In the genomic region with DNA sequence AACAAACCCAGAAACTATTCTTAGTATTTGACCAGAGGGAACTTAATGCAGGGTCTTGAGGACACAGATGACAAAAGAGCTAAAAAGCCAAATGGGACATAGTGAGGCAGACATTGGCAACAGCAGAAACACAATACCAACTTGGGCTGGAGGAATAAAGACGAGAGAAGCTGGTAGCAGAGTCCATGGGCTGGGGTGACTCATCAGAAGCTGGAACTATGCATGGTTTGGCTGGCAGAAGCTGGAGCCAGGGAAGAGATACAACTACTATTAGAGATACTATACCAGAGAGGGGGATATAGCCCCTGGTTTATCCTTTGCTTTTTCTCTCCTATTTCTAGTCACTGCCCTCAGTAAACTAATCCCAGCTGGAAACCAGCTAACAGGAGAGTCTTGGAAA, we compare ENCODE assay signal across 15 cellular contexts. TPM values are rescaled to one million over a fixed set of nuclear protein-coding genes. Genes with fewer than 3 reads are reported as not detected.
DNase-seq lines count a peak whose midpoint lies in the region; ATAC-seq, FAIRE-seq and TF ChIP-seq lines count a peak whose summit lies in the region.
"Had no signal": no experiment of that assay in that cellular context is flagged by ENCODE, and none has a peak within 500 bp of the region (broad histone marks: within the 10 kb centered on the region; RNA-seq: fewer than 3 reads in every experiment).

No MANE protein-coding gene starts in this region.

- no peaks in the 10 kb centered on the region for H3K9me3 Mint-ChIP-seq in activated naive CD8-positive, alpha-beta T cell treated with anti-CD3 and anti-CD28 coated beads, Interleukin-2, amount 50 U/mL, for 24 hours
- H3K9me3 Mint-ChIP-seq: activated T-helper 17 cell treated with anti-CD3 and anti-CD28 coated beads, Interleukin-2, amount 50 U/mL, for 72 hours had no signal

- no peak for ATAC-seq in activated naive CD8-positive, alpha-beta T cell treated with anti-CD3 and anti-CD28 coated beads, Interleukin-2, amount 50 U/mL, for 24 hours
- ATAC-seq in GM18505 (IDR thresholded peaks at IDR 0.05; ENCODE audit: unreplicated experiment): no peak
- ATAC-seq: activated T-helper 17 cell treated with anti-CD3 and anti-CD28 coated beads, Interleukin-2, amount 50 U/mL, for 72 hours had no signal

- H3K36me3 ChIP-seq in bronchial epithelial cell (ENCODE audit: control insufficient read depth, insufficient read depth, low read length): no peaks in the 10 kb centered on the region

- TF ChIP-seq CTCF in AG10803 (conservative IDR thresholded peaks at IDR 0.05; ENCODE audit: low read length) (no peak), bronchial epithelial cell (IDR thresholded peaks at IDR 0.05; ENCODE audit: insufficient read depth, low read length, severe bottlenecking) (no peak)

- no peak overlapping the region for H3K4me3 Mint-ChIP-seq in activated naive CD8-positive, alpha-beta T cell treated with anti-CD3 and anti-CD28 coated beads, Interleukin-2, amount 50 U/mL, for 24 hours
- H3K4me3 Mint-ChIP-seq: activated T-helper 17 cell treated with anti-CD3 and anti-CD28 coated beads, Interleukin-2, amount 50 U/mL, for 72 hours had no signal

- TF ChIP-seq POLR2A in GM18505 (IDR thresholded peaks at IDR 0.05; ENCODE audit: borderline replicate concordance, extremely low read depth, insufficient read depth, insufficient read length): no peak

- DNase-seq in AG10803 (ENCODE audit: low read depth) (peak; percentile 47), M059J (ENCODE audit: low read depth) (peak; percentile 82), bronchial epithelial cell (ENCODE audit: low read depth) (peak; percentile 43), kidney glomerular epithelial cell (lab: John Stamatoyannopoulos, UW) (peak; percentile 64), SKM-1 (lab: John Stamatoyannopoulos, UW; ENCODE audit: unreplicated experiment) (no peak)
- DNase-seq in stimulated activated naive CD4-positive, alpha-beta T cell treated with Interleukin-2 at 50 U/mL for 16 hours (lab: John Stamatoyannopoulos, UW): no peak
- no peak for DNase-seq in activated naive CD8-positive, alpha-beta T cell treated with anti-CD3 and anti-CD28 coated beads, Interleukin-2, amount 50 U/mL, for 24 hours
- DNase-seq: activated CD8-positive, alpha-beta memory T cell treated with anti-CD3 and anti-CD28 coated beads for 24 hours; dorsolateral prefrontal cortex; NCI-H1105; stimulated activated CD4-positive, alpha-beta T cell treated with anti-CD3 and anti-CD28 coated beads, Interleukin-4, amount 100 ng/mL, for 4 hours had no signal

- H3K27me3 ChIP-seq in bronchial epithelial cell (ENCODE audit: control insufficient read depth, insufficient read depth, low read length): no peaks in the 10 kb centered on the region
- H3K27me3 ChIP-seq: dorsolateral prefrontal cortex had no signal

- H3K36me3 Mint-ChIP-seq in activated naive CD8-positive, alpha-beta T cell treated with anti-CD3 and anti-CD28 coated beads, Interleukin-2, amount 50 U/mL, for 24 hours (ENCODE audit: low read depth): no peaks in the 10 kb centered on the region

- H3K4me3 ChIP-seq in AG10803 (ENCODE audit: low read length): no peak overlapping the region
- no peak overlapping the region for H3K4me3 ChIP-seq in bronchial epithelial cell (ENCODE audit: low read depth, low read length)
- H3K4me3 ChIP-seq: dorsolateral prefrontal cortex had no signal

- H3K27ac Mint-ChIP-seq in activated naive CD8-positive, alpha-beta T cell treated with anti-CD3 and anti-CD28 coated beads, Interleukin-2, amount 50 U/mL, for 24 hours: no peak overlapping the region
- H3K27ac Mint-ChIP-seq: activated T-helper 17 cell treated with anti-CD3 and anti-CD28 coated beads, Interleukin-2, amount 50 U/mL, for 72 hours had no signal

- no peaks in the 10 kb centered on the region for H3K4me1 Mint-ChIP-seq in activated naive CD8-positive, alpha-beta T cell treated with anti-CD3 and anti-CD28 coated beads, Interleukin-2, amount 50 U/mL, for 24 hours
- H3K4me1 Mint-ChIP-seq: activated T-helper 17 cell treated with anti-CD3 and anti-CD28 coated beads, Interleukin-2, amount 50 U/mL, for 72 hours had no signal

- no peak for FAIRE-seq in bronchial epithelial cell (lab: Jason Lieb, UNC)
- FAIRE-seq: frontal cortex, H1 had no signal

- peaks cover 2% of the 10 kb centered on the region for H3K27me3 Mint-ChIP-seq in activated naive CD8-positive, alpha-beta T cell treated with anti-CD3 and anti-CD28 coated beads, Interleukin-2, amount 50 U/mL, for 24 hours

RNA-seq across cellular contexts. Expression of gene DPYSL3, which starts 29.2 kb away (rescaled TPM):
- total RNA-seq in M059J (2014; rRNA removed; shearing (Covaris generic)): 70.7 and 88.2 TPM in 2 replicates
- 1.6 and 3.7 TPM in 2 replicates for total RNA-seq in bronchial epithelial cell

Comparison
In these comparisons a context has a peak if more than half of its experiments do, and no peak if none do; other contexts are left out.
1. DNase-seq: peak in AG10803 (single experiment), M059J (single experiment), bronchial epithelial cell (single experiment) and kidney glomerular epithelial cell (single experiment); none in stimulated activated naive CD4-positive, alpha-beta T cell treated with Interleukin-2 at 50 U/mL for 16 hours (single experiment), activated naive CD8-positive, alpha-beta T cell treated with anti-CD3 and anti-CD28 coated beads, Interleukin-2, amount 50 U/mL, for 24 hours (single experiment) and SKM-1 (single experiment).
2. RNA of gene DPYSL3, which starts 29.2 kb away (total RNA-seq): 70.7 to 88.2 TPM in M059J; 1.6 to 3.7 TPM in bronchial epithelial cell; every median in the first group is over 10 times any median in the second.